Comparison of ENCODE assay signal across 13 cellular contexts in the genomic region with DNA sequence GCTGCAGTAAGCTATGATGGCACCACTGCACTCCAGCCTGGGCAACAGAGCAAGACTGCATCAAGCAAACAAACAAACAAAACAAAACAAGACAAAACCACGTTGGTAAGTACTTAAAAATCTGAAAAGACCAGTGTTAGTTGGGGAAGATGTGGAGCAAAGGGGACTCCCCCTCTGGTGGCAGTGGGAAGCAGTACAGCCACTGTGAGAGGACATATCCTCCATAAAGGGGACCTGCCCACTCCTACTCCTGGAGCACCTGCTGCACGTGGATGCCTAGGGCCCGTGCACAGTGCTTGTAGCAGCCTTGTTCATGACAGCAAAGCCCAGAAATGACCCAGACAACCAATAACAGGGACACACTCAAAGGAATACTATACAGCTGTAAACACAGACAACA. TPM values are rescaled to one million over a fixed set of nuclear protein-coding genes. Genes with fewer than 3 reads are reported as not detected.
DNase-seq lines count a peak whose midpoint lies in the region; TF ChIP-seq lines count a peak whose summit lies in the region.
"Had no signal": no experiment of that assay in that cellular context is flagged by ENCODE, and none has a peak within 500 bp of the region (broad histone marks: within the 10 kb centered on the region; RNA-seq: fewer than 3 reads in every experiment).

No MANE protein-coding gene starts in this region.

- H3K9me2 ChIP-seq in Karpas-422 (replicated peaks; ENCODE audit: insufficient read depth, low read length): no peaks in the 10 kb centered on the region

- H2BK5ac ChIP-seq in mesendoderm (ENCODE audit: low read length): no peak overlapping the region

- no peaks in the 10 kb centered on the region for H4K20me1 ChIP-seq in Karpas-422 (ENCODE audit: insufficient read depth, low read depth, low read length)

- no peak overlapping the region for H3K18ac ChIP-seq in mesendoderm (ENCODE audit: low read length)

- peak; percentile 24 for DNase-seq in DMS53 (lab: John Stamatoyannopoulos, UW)
- DNase-seq in DMS53 treated with DMSO at 0.1 percent for 48 hours (lab: John Stamatoyannopoulos, UW; ENCODE audit: unreplicated experiment): no peak
- peak; percentile 63 for DNase-seq in Karpas-422
- no peak for DNase-seq in astrocyte of the cerebellum (ENCODE audit: low read depth)
- peak; percentile 38 for DNase-seq in mesendoderm
- DNase-seq in HK-2 (ENCODE audit: unreplicated experiment): no peak
- DNase-seq in NOMO-1 (lab: John Stamatoyannopoulos, UW; ENCODE audit: unreplicated experiment in 2 of 2): no peak
- DNase-seq in activated CD4-positive, alpha-beta T cell treated with anti-CD3 and anti-CD28 coated beads, Interleukin-2, amount 50 U/mL, for 1 hour: no peak
- DNase-seq: activated naive CD4-positive, alpha-beta T cell; GDM1; NCI-H1694; right cardiac atrium; upper lobe of left lung had no signal

- no peaks in the 10 kb centered on the region for H3K9me3 ChIP-seq in Karpas-422 (ENCODE audit: low read length)

- no peak overlapping the region for H2AFZ ChIP-seq in Karpas-422 (ENCODE audit: low read length)

- no peak overlapping the region for H3K4ac ChIP-seq in mesendoderm (ENCODE audit: low read depth, low read length)

- peaks cover 25% of the 10 kb centered on the region for H3K4me1 ChIP-seq in Karpas-422 (ENCODE audit: low read length)
- H3K4me1 ChIP-seq in mesendoderm (ENCODE audit: control insufficient read depth, low read depth, low read length): no peaks in the 10 kb centered on the region
- H3K4me1 ChIP-seq: upper lobe of left lung had no signal

- no peak overlapping the region for H3K56ac ChIP-seq in mesendoderm (ENCODE audit: low read length)

- H3K4me3 ChIP-seq in Karpas-422 (ENCODE audit: low read length) (no peak overlapping the region), astrocyte of the cerebellum (ENCODE audit: low read depth, low read length) (no peak overlapping the region), mesendoderm (ENCODE audit: low read length) (no peak overlapping the region)
- H3K4me3 ChIP-seq: upper lobe of left lung had no signal

- no peak overlapping the region for H2BK120ac ChIP-seq in mesendoderm (ENCODE audit: low read depth, low read length)

- no CpG with 5 or more reads among the region's 3 CpGs for WGBS in mesendoderm (ENCODE audit: extremely low coverage, insufficient coverage, low lambda C conversion rate)

- TF ChIP-seq CTCF in astrocyte of the cerebellum (IDR thresholded peaks at IDR 0.05; ENCODE audit: low read depth, low read length, missing control alignments): peak; percentile 27

- no peak overlapping the region for H3K23ac ChIP-seq in mesendoderm (ENCODE audit: low read length)

- H3K4me2 ChIP-seq in Karpas-422 (ENCODE audit: low read depth, low read length, poor library complexity, severe bottlenecking): no peak overlapping the region
- no peak overlapping the region for H3K4me2 ChIP-seq in mesendoderm (ENCODE audit: low read length)

- H3K27ac ChIP-seq in Karpas-422 (ENCODE audit: low read length) (no peak overlapping the region), mesendoderm (ENCODE audit: low read depth, low read length) (no peak overlapping the region)
- H3K27ac ChIP-seq: upper lobe of left lung had no signal

- H4K5ac ChIP-seq in mesendoderm (ENCODE audit: low read length): no peak overlapping the region

- H3K27me3 ChIP-seq in Karpas-422 (ENCODE audit: low read length) (no peaks in the 10 kb centered on the region), mesendoderm (ENCODE audit: insufficient read depth, low read length, poor library complexity) (no peaks in the 10 kb centered on the region)
- H3K27me3 ChIP-seq: upper lobe of left lung had no signal

- no peaks in the 10 kb centered on the region for H3K36me3 ChIP-seq in Karpas-422 (ENCODE audit: insufficient read depth, low read length)
- no peaks in the 10 kb centered on the region for H3K36me3 ChIP-seq in mesendoderm (ENCODE audit: control insufficient read depth, insufficient read depth, low read length)
- H3K36me3 ChIP-seq: upper lobe of left lung had no signal

- in situ Hi-C loops in astrocyte of the cerebellum (cut with HindIII; ENCODE audit: low sequenced_read_pairs): no loop called here

- no peak overlapping the region for H2AK5ac ChIP-seq in mesendoderm (ENCODE audit: low read length)

- H2BK15ac ChIP-seq in mesendoderm (replicated peaks; ENCODE audit: low read depth): no peak overlapping the region

- H3K79me2 ChIP-seq in Karpas-422 (ENCODE audit: low read length) (peaks cover 14% of the 10 kb centered on the region), mesendoderm (ENCODE audit: control insufficient read depth, insufficient read depth, low read length) (no peaks in the 10 kb centered on the region)

- H3K9ac ChIP-seq in Karpas-422 (ENCODE audit: low read length): no peak overlapping the region
- H3K9ac ChIP-seq in mesendoderm (ENCODE audit: low read length): no peak overlapping the region

- H4K8ac ChIP-seq in mesendoderm (ENCODE audit: low read depth, low read length): no peak overlapping the region

- no peaks in the 10 kb centered on the region for H3K79me1 ChIP-seq in mesendoderm (ENCODE audit: low read length)

RNA-seq across cellular contexts. Expression of gene IPPK, which starts 17.0 kb away (rescaled TPM):
- total RNA-seq in Karpas-422 (2014; rRNA removed; shearing (Covaris generic); ENCODE audit: low replicate concordance): 10.5 and 18.3 TPM in 2 replicates
- polyA plus RNA-seq in mesendoderm (2013, experiment 1 of 2): 5.6 TPM
- 6.2 TPM for polyA plus RNA-seq in mesendoderm (2013, experiment 2 of 2)

Comparison
In these comparisons a context has a peak if more than half of its experiments do, and no peak if none do; other contexts are left out.
1. DNase-seq: peak in DMS53 (single experiment), Karpas-422 (single experiment) and mesendoderm (single experiment); none in DMS53 treated with DMSO at 0.1 percent for 48 hours (single experiment), astrocyte of the cerebellum (single experiment), HK-2 (single experiment), NOMO-1 (0 of 2) and activated CD4-positive, alpha-beta T cell treated with anti-CD3 and anti-CD28 coated beads, Interleukin-2, amount 50 U/mL, for 1 hour (single experiment).